Comparison of ENCODE assay signal across 9 cellular contexts in genomic region chr11:16632295-16633200, GRCh38.
A peak's percentile ranks its signal among the peaks of the same experiment; 100 is the strongest.
DNase-seq lines count a peak whose midpoint lies in the region; ATAC-seq, FAIRE-seq and TF ChIP-seq lines count a peak whose summit lies in the region.
"Had no signal": no experiment of that assay in that cellular context is flagged by ENCODE, and none has a peak within 500 bp of the region (broad histone marks: within the 10 kb centered on the region; RNA-seq: fewer than 3 reads in every experiment).

No MANE protein-coding gene starts in this region.

- in situ Hi-C loops in GM12878 (cut with MboI) = no loop called here

- peak; percentile 29; the same call in 1 of the 2 replicates for TF ChIP-seq RAD21 in GM12878 (IDR thresholded peaks at IDR 0.05; ENCODE audit: insufficient read depth, low read depth, low read length)

- no peak overlapping the region for H3K27ac ChIP-seq in GM12878 (ENCODE audit: control insufficient read depth, insufficient read depth)

- CTCF ChIA-PET in GM12878 (lab: Yijun Ruan, JAX) = interaction anchor here (0.7 to 2.0 kb wide), 14 partner anchors 11 to 430 kb away, joined by 3 to 7 read pairs (median 4); no protein-coding TSS in a partner anchor

- no peaks in the 10 kb centered on the region for H3K36me3 Mint-ChIP-seq in progenitor cell of endocrine pancreas (ENCODE audit: insufficient read depth)

- H4K20me1 ChIP-seq in GM12878 (ENCODE audit: control insufficient read depth, insufficient read depth) = no peaks in the 10 kb centered on the region

- POLR2A ChIA-PET in GM12878 (lab: Charles Lee) = no interaction called here

- TF ChIP-seq POLR2A in GM12878 (IDR thresholded peaks at IDR 0.05; ENCODE audit: low read depth, low read length) = no peak

- H3K9me3 ChIP-seq in GM12878 (replicated peaks; ENCODE audit: control insufficient read depth, insufficient read depth, low read length) = peaks cover 2% of the 10 kb centered on the region; the same call in 2 of the 3 replicates

- no peaks in the 10 kb centered on the region for H3K79me2 ChIP-seq in GM12878 (ENCODE audit: control insufficient read depth, insufficient read depth, low read length)

- no peak overlapping the region for H3K4me3 Mint-ChIP-seq in progenitor cell of endocrine pancreas (ENCODE audit: low read depth)

- no peak overlapping the region for H2AFZ ChIP-seq in GM12878 (ENCODE audit: control insufficient read depth, low read depth, low read length)

- TF ChIP-seq EP300 in GM12878 (IDR thresholded peaks at IDR 0.05; ENCODE audit: borderline replicate concordance in 1 of 2, control insufficient read depth in 1 of 2, low read depth in 2 of 2, low read length in 2 of 2) = no peak

- no peak overlapping the region for H3K4me2 ChIP-seq in GM12878 (ENCODE audit: control insufficient read depth, insufficient read depth)

- DNase-seq in NCI-H748 (lab: John Stamatoyannopoulos, UW; ENCODE audit: unreplicated experiment) (peak; percentile 56), NCI-H748 treated with DMSO at 0.1 percent for 48 hours (lab: John Stamatoyannopoulos, UW) (no peak), GM12878 (ENCODE audit: low read depth, low spot score) (no peak), progenitor cell of endocrine pancreas (ENCODE audit: low spot score, unreplicated experiment) (no peak), NCI-H774 (lab: John Stamatoyannopoulos, UW) (no peak), globus pallidus (ENCODE audit: low spot score) (no peak)
- DNase-seq in Jurkat, Clone E6-1 (ENCODE audit: low read depth, low spot score) = peak; percentile 9

- ATAC-seq in GM12878 (peak; percentile 73), GM18517 (IDR thresholded peaks at IDR 0.05; ENCODE audit: unreplicated experiment) (no peak)

- no peaks in the 10 kb centered on the region for H3K4me1 Mint-ChIP-seq in progenitor cell of endocrine pancreas (ENCODE audit: low read depth)

- H3K9me3 Mint-ChIP-seq in progenitor cell of endocrine pancreas (ENCODE audit: low read depth) = peaks cover 17% of the 10 kb centered on the region

- H3K27me3 ChIP-seq in GM12878 (replicated peaks in 1 of 2; ENCODE audit: control insufficient read depth in 2 of 2, insufficient read depth in 2 of 2, low read length in 1 of 2) = no peaks in the 10 kb centered on the region

- BruUV-seq in GM12878 (replicated peaks; lab: Mats Ljungman, UMichigan) = no TSS peak

- RAD21 ChIA-PET in GM12878 (lab: Charles Lee; ENCODE audit: unreplicated experiment) = interaction anchor here (1.0 to 3.6 kb wide), 2 partner anchors 126 to 154 kb away, joined by 3 to 18 read pairs; no protein-coding TSS in a partner anchor

- no peak overlapping the region for H3K9ac ChIP-seq in GM12878 (ENCODE audit: control insufficient read depth, insufficient read depth, low read length)

- no peak overlapping the region for H3K27ac Mint-ChIP-seq in progenitor cell of endocrine pancreas

- SMC1A ChIA-PET in GM12878 (lab: Charles Lee; ENCODE audit: uncharacterized antibody, unreplicated experiment) = interaction anchor here (1.0 to 1.5 kb wide), 3 partner anchors 19 to 153 kb away, joined by 3 read pairs; no protein-coding TSS in a partner anchor

- 21% methylated on average over 9 of the region's 9 CpGs for WGBS in GM12878 (ENCODE audit: insufficient coverage, insufficient replicate concordance, low lambda C conversion rate, missing lambda C conversion rate)

- H3K27me3 Mint-ChIP-seq in progenitor cell of endocrine pancreas = peaks cover 27% of the 10 kb centered on the region

- H3K4me3 ChIP-seq in Jurkat, Clone E6-1 (ENCODE audit: low read length) = no peak overlapping the region
- no peak overlapping the region for H3K4me3 ChIP-seq in GM12878
- H3K4me3 ChIP-seq: lung had no signal

- intact Hi-C loops in GM12878 (cut with micrococcal nuclease; ENCODE audit: unreplicated experiment) = no loop called here

- H3K4me1 ChIP-seq in GM12878 (ENCODE audit: control insufficient read depth, insufficient read depth, low read length) = no peaks in the 10 kb centered on the region

- TF ChIP-seq CTCF in GM12878 (IDR thresholded peaks at IDR 0.05 in 2 of 3, conservative IDR thresholded peaks at IDR 0.05 in 1 of 3; ENCODE audit: control insufficient read depth in 2 of 3, extremely low read depth in 1 of 3, insufficient read depth in 1 of 3, low read depth in 3 of 3, low read length in 3 of 3) = peak; percentile 38 to 52 (median 44); a peak in 5 of 6 replicates
- TF ChIP-seq CTCF in progenitor cell of endocrine pancreas (IDR thresholded peaks at IDR 0.05; ENCODE audit: unreplicated experiment) = peak; percentile 54

- no peaks in the 10 kb centered on the region for H3K36me3 ChIP-seq in GM12878 (ENCODE audit: control insufficient read depth in 2 of 2, insufficient read depth in 2 of 2, low read length in 1 of 2)

- no peak for FAIRE-seq in GM12878 (lab: Jason Lieb, UNC)

TF ChIP-seq in GM12878, 131 proteins besides CTCF, POLR2A, EP300 and RAD21:
- TF ChIP-seq CEBPZ (IDR thresholded peaks at IDR 0.05; ENCODE audit: low read depth, low read length) (no peak), TARDBP (IDR thresholded peaks at IDR 0.05; ENCODE audit: borderline replicate concordance) (no peak), NKRF (conservative IDR thresholded peaks at IDR 0.05) (no peak), ZNF274 (IDR thresholded peaks at IDR 0.05; ENCODE audit: insufficient read depth, insufficient read length) (no peak), SMARCA5 (IDR thresholded peaks at IDR 0.05) (no peak), POLR2AphosphoS2 (IDR thresholded peaks at IDR 0.05; ENCODE audit: low read depth, low read length) (no peak), ATF7 (IDR thresholded peaks at IDR 0.05; ENCODE audit: low read depth) (no peak), ASH2L (IDR thresholded peaks at IDR 0.05; ENCODE audit: borderline replicate concordance, low read depth) (no peak), TCF12 (IDR thresholded peaks at IDR 0.05; ENCODE audit: low read depth, low read length) (no peak), MEF2B (IDR thresholded peaks at IDR 0.05; ENCODE audit: partially characterized antibody, poor library complexity, severe bottlenecking) (no peak), TCF7 (IDR thresholded peaks at IDR 0.05; ENCODE audit: borderline replicate concordance) (no peak), IRF5 (IDR thresholded peaks at IDR 0.05; ENCODE audit: borderline replicate concordance) (no peak)
TF ChIP-seq in GM12878: peak in this region for 0.

Comparison
In these comparisons a context has a peak if more than half of its experiments do, and no peak if none do; other contexts are left out.
1. DNase-seq: peak in NCI-H748 (single experiment) and Jurkat, Clone E6-1 (single experiment); none in NCI-H748 treated with DMSO at 0.1 percent for 48 hours (single experiment), GM12878 (single experiment), progenitor cell of endocrine pancreas (single experiment), NCI-H774 (single experiment) and globus pallidus (single experiment).